Comparison of ENCODE assay signal across 1 cellular context in the genomic region with DNA sequence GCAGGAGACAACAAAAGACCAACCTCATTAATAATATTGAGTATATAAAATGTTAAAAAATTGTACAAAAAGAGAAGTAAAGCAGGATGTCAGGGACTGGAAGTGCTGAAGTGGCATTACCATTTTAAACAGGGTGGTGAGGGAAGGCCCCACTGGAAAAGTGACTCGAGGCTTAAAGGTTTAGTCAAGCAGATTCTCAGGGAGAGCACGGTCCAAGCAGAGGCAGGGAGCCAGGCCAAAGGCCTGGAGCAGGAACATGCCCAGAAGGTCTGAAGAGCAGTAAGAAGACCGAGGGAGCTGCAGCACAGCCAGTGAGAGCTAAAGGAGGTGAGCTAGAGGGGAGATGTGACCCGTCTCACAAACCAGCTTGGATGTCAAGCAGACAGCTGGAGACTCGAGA.
TF ChIP-seq lines count a peak whose summit lies in the region.

No MANE protein-coding gene starts in this region.

TF ChIP-seq in GM12878, 131 proteins besides CTCF, POLR2A, EP300 and RAD21 (continued from another document):
- TF ChIP-seq ZBTB33 (IDR thresholded peaks at IDR 0.05): no peak
- TF ChIP-seq, protein P1, sequence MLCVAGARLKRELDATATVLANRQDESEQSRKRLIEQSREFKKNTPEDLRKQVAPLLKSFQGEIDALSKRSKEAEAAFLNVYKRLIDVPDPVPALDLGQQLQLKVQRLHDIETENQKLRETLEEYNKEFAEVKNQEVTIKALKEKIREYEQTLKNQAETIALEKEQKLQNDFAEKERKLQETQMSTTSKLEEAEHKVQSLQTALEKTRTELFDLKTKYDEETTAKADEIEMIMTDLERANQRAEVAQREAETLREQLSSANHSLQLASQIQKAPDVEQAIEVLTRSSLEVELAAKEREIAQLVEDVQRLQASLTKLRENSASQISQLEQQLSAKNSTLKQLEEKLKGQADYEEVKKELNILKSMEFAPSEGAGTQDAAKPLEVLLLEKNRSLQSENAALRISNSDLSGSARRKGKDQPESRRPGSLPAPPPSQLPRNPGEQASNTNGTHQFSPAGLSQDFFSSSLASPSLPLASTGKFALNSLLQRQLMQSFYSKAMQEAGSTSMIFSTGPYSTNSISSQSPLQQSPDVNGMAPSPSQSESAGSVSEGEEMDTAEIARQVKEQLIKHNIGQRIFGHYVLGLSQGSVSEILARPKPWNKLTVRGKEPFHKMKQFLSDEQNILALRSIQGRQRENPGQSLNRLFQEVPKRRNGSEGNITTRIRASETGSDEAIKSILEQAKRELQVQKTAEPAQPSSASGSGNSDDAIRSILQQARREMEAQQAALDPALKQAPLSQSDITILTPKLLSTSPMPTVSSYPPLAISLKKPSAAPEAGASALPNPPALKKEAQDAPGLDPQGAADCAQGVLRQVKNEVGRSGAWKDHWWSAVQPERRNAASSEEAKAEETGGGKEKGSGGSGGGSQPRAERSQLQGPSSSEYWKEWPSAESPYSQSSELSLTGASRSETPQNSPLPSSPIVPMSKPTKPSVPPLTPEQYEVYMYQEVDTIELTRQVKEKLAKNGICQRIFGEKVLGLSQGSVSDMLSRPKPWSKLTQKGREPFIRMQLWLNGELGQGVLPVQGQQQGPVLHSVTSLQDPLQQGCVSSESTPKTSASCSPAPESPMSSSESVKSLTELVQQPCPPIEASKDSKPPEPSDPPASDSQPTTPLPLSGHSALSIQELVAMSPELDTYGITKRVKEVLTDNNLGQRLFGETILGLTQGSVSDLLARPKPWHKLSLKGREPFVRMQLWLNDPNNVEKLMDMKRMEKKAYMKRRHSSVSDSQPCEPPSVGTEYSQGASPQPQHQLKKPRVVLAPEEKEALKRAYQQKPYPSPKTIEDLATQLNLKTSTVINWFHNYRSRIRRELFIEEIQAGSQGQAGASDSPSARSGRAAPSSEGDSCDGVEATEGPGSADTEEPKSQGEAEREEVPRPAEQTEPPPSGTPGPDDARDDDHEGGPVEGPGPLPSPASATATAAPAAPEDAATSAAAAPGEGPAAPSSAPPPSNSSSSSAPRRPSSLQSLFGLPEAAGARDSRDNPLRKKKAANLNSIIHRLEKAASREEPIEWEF (IDR thresholded peaks at IDR 0.05; ENCODE audit: insufficient replicate concordance, low read depth, low read length): no peak
- TF ChIP-seq FOXM1 (IDR thresholded peaks at IDR 0.05; ENCODE audit: low read depth, low read length): no peak
- TF ChIP-seq FOS (IDR thresholded peaks at IDR 0.05; ENCODE audit: borderline replicate concordance, extremely low read depth, insufficient read length): no peak
TF ChIP-seq in GM12878: peak in this region for 0.
